In the genomic region with DNA sequence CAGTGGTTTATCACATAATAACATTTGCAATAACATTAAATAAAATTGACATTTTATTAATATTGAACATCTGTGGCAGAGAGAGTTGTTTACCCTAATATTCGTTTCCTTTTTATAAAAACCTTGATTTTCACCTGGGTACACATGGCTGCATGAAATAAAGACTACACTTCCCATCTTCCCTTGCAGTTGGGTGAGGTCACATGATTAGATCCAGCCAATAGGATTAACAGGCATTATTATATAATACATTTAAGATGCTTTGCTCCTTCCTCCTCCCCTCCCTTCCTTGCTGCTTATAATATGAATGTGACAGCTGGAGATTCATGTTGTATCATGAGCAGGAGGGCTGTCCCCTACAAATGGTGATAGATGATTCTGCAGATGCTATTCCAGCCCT, we compare ENCODE assay signal across 8 cellular contexts.
A peak's percentile ranks its signal among the peaks of the same experiment; 100 is the strongest.
DNase-seq lines count a peak whose midpoint lies in the region; ATAC-seq and TF ChIP-seq lines count a peak whose summit lies in the region.

No MANE protein-coding gene starts in this region.

- no peak overlapping the region for H2BK5ac ChIP-seq in mesendoderm (ENCODE audit: low read length)

- no peak overlapping the region for H3K18ac ChIP-seq in mesendoderm (ENCODE audit: low read length)

- H3K79me2 ChIP-seq in SU-DHL-6 (ENCODE audit: insufficient read depth, low read length) = no peaks in the 10 kb centered on the region
- no peaks in the 10 kb centered on the region for H3K79me2 ChIP-seq in mesendoderm (ENCODE audit: control insufficient read depth, insufficient read depth, low read length)

- H3K4me1 ChIP-seq in mesendoderm (ENCODE audit: control insufficient read depth, low read depth, low read length) = no peaks in the 10 kb centered on the region
- H3K4me1 ChIP-seq in left ventricle myocardium inferior = no peaks in the 10 kb centered on the region

- H3K4me2 ChIP-seq in SU-DHL-6 (ENCODE audit: low read depth, low read length, poor library complexity, severe bottlenecking) (no peak overlapping the region), mesendoderm (ENCODE audit: low read length) (no peak overlapping the region)

- no peaks in the 10 kb centered on the region for H3K9me3 ChIP-seq in SU-DHL-6 (ENCODE audit: insufficient read depth, low read length)
- H3K9me3 ChIP-seq in left ventricle myocardium inferior (replicated peaks) = no peaks in the 10 kb centered on the region

- WGBS in mesendoderm (ENCODE audit: extremely low coverage, insufficient coverage, low lambda C conversion rate) = no CpG with 5 or more reads among the region's 1 CpG

- H3K9ac ChIP-seq in SU-DHL-6 (ENCODE audit: low read length) (no peak overlapping the region), mesendoderm (ENCODE audit: low read length) (no peak overlapping the region)

- intact Hi-C loops in left ventricle myocardium inferior (cut with micrococcal nuclease) = no loop called here

- H3F3A ChIP-seq in SU-DHL-6 (ENCODE audit: insufficient read depth) = no peaks in the 10 kb centered on the region

- no peak overlapping the region for H4K5ac ChIP-seq in mesendoderm (ENCODE audit: low read length)

- H2AFZ ChIP-seq in SU-DHL-6 (ENCODE audit: low read depth, low read length, severe bottlenecking) = peak overlapping the region; percentile 66

- H3K27me3 ChIP-seq in SU-DHL-6 (ENCODE audit: low read length) (no peaks in the 10 kb centered on the region), mesendoderm (ENCODE audit: insufficient read depth, low read length, poor library complexity) (no peaks in the 10 kb centered on the region), left ventricle myocardium inferior (ENCODE audit: low read depth) (no peaks in the 10 kb centered on the region)

- no peak overlapping the region for H3K56ac ChIP-seq in mesendoderm (ENCODE audit: low read length)

- no peaks in the 10 kb centered on the region for H3K36me3 ChIP-seq in SU-DHL-6 (ENCODE audit: low read length)
- no peaks in the 10 kb centered on the region for H3K36me3 ChIP-seq in mesendoderm (ENCODE audit: control insufficient read depth, insufficient read depth, low read length)
- H3K36me3 ChIP-seq in left ventricle myocardium inferior = no peaks in the 10 kb centered on the region

- H3K27ac ChIP-seq in SU-DHL-6 (ENCODE audit: low read depth, low read length) = no peak overlapping the region
- H3K27ac ChIP-seq in mesendoderm (ENCODE audit: low read depth, low read length) = no peak overlapping the region
- no peak overlapping the region for H3K27ac ChIP-seq in left ventricle myocardium inferior (replicated peaks)

- DNase-seq in NCI-H1436 (lab: John Stamatoyannopoulos, UW) (peak; percentile 21), NCI-H1436 treated with DMSO at 0.1 percent for 48 hours (lab: John Stamatoyannopoulos, UW) (no peak), mesendoderm (peak; percentile 60), left ventricle myocardium inferior (no peak)
- no peak for DNase-seq in NK-92 treated with Interleukin-12 subunit alpha and Interleukin-12 subunit beta, amount 100 ng/mL, for 24 hours (lab: John Stamatoyannopoulos, UW)
- DNase-seq in activated CD4-positive, alpha-beta T cell treated with anti-CD3 and anti-CD28 coated beads, Interleukin-2, amount 50 U/mL, for 48 hours = no peak

- no peak overlapping the region for H2BK120ac ChIP-seq in mesendoderm (ENCODE audit: low read depth, low read length)

- no peak overlapping the region for H2BK15ac ChIP-seq in mesendoderm (replicated peaks; ENCODE audit: low read depth)

- ATAC-seq in HG02973 (IDR thresholded peaks at IDR 0.05; ENCODE audit: unreplicated experiment) = peak; percentile 78

- H4K8ac ChIP-seq in mesendoderm (ENCODE audit: low read depth, low read length) = no peak overlapping the region

- H4K20me1 ChIP-seq in SU-DHL-6 (ENCODE audit: low read depth, low read length) = no peaks in the 10 kb centered on the region

- no peak overlapping the region for H2AK5ac ChIP-seq in mesendoderm (ENCODE audit: low read length)

- H3K79me1 ChIP-seq in mesendoderm (ENCODE audit: low read length) = no peaks in the 10 kb centered on the region

- H3K9me2 ChIP-seq in SU-DHL-6 (replicated peaks; ENCODE audit: insufficient read depth, low read length) = no peaks in the 10 kb centered on the region

- no peak overlapping the region for H3K23ac ChIP-seq in mesendoderm (ENCODE audit: low read length)

- no peak overlapping the region for H3K4ac ChIP-seq in mesendoderm (ENCODE audit: low read depth, low read length)

- H3K4me3 ChIP-seq in SU-DHL-6 (ENCODE audit: insufficient read depth, low read length, poor library complexity, severe bottlenecking) = no peak overlapping the region
- H3K4me3 ChIP-seq in mesendoderm (ENCODE audit: low read length) = no peak overlapping the region
- H3K4me3 ChIP-seq in left ventricle myocardium inferior = no peak overlapping the region

- TF ChIP-seq CTCF in SU-DHL-6 (IDR thresholded peaks at IDR 0.05; ENCODE audit: insufficient read depth, low read length, poor library complexity, severe bottlenecking) (no peak), left ventricle myocardium inferior (IDR thresholded peaks at IDR 0.05; ENCODE audit: borderline replicate concordance) (no peak)

Comparison
In these comparisons a context has a peak if more than half of its experiments do, and no peak if none do; other contexts are left out.
1. DNase-seq: peak in NCI-H1436 (single experiment) and mesendoderm (single experiment); none in NCI-H1436 treated with DMSO at 0.1 percent for 48 hours (single experiment), NK-92 treated with Interleukin-12 subunit alpha and Interleukin-12 subunit beta, amount 100 ng/mL, for 24 hours (single experiment), activated CD4-positive, alpha-beta T cell treated with anti-CD3 and anti-CD28 coated beads, Interleukin-2, amount 50 U/mL, for 48 hours (0 of 2) and left ventricle myocardium inferior (single experiment).